Comparison of ENCODE assay signal across 1 cellular context in the genomic region with DNA sequence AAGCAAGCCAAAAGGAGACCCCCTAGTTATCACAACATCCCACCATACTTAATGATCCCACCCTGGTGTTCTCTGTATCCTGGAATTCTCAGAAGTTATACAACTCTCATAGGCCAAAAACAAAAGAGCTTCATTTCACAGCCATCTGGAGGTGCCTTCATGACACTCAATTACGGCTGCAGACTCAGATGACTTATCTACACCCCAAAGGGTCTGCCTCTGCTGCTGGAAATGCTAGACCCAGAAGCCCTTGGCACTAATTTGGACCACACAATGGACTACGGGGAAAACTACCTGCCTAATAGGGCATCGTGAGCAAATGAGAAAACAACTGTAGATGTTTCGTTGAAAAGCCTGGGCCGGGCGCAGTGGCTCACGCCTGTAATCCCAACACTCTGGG.
TF ChIP-seq lines count a peak whose summit lies in the region.

No MANE protein-coding gene starts in this region.

TF ChIP-seq in GM12878, 131 proteins besides CTCF, POLR2A, EP300 and RAD21:
- TF ChIP-seq USF2 (IDR thresholded peaks at IDR 0.05; ENCODE audit: borderline replicate concordance, low read depth, low read length) (no peak), MEF2B (IDR thresholded peaks at IDR 0.05; ENCODE audit: partially characterized antibody, poor library complexity, severe bottlenecking) (no peak), STAT3 (IDR thresholded peaks at IDR 0.05; ENCODE audit: low read depth, low read length) (no peak), IRF3 (IDR thresholded peaks at IDR 0.05) (no peak)
- TF ChIP-seq, protein P1, sequence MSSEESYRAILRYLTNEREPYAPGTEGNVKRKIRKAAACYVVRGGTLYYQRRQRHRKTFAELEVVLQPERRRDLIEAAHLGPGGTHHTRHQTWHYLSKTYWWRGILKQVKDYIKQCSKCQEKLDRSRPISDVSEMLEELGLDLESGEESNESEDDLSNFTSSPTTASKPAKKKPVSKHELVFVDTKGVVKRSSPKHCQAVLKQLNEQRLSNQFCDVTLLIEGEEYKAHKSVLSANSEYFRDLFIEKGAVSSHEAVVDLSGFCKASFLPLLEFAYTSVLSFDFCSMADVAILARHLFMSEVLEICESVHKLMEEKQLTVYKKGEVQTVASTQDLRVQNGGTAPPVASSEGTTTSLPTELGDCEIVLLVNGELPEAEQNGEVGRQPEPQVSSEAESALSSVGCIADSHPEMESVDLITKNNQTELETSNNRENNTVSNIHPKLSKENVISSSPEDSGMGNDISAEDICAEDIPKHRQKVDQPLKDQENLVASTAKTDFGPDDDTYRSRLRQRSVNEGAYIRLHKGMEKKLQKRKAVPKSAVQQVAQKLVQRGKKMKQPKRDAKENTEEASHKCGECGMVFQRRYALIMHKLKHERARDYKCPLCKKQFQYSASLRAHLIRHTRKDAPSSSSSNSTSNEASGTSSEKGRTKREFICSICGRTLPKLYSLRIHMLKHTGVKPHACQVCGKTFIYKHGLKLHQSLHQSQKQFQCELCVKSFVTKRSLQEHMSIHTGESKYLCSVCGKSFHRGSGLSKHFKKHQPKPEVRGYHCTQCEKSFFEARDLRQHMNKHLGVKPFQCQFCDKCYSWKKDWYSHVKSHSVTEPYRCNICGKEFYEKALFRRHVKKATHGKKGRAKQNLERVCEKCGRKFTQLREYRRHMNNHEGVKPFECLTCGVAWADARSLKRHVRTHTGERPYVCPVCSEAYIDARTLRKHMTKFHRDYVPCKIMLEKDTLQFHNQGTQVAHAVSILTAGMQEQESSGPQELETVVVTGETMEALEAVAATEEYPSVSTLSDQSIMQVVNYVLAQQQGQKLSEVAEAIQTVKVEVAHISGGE (CRISPR knock-in tag; IDR thresholded peaks at IDR 0.05), result no peak
- TF ChIP-seq, protein P2, sequence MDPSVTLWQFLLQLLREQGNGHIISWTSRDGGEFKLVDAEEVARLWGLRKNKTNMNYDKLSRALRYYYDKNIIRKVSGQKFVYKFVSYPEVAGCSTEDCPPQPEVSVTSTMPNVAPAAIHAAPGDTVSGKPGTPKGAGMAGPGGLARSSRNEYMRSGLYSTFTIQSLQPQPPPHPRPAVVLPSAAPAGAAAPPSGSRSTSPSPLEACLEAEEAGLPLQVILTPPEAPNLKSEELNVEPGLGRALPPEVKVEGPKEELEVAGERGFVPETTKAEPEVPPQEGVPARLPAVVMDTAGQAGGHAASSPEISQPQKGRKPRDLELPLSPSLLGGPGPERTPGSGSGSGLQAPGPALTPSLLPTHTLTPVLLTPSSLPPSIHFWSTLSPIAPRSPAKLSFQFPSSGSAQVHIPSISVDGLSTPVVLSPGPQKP (IDR thresholded peaks at IDR 0.05; ENCODE audit: low read depth, low read length), result no peak
